Comparison of ENCODE assay signal across 1 cellular context in the genomic region with DNA sequence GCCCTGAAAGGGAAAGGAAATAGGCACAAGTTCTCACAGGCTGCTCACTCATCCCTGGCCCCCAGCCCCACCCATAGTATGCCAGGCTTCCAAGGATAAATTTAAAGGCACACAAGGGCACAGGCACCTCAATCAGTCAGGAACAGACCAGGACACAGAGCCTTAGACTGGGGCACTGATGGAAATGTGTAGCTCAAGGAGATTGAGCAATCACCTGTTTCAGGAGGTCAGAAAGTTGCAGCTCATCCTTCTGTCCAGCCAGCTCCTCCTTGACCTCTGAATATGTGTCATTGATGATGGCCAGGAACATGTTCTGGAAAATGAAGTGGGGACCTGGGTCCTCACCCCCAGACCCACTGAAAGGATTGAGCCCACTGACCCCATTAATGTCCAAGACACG.
TF ChIP-seq lines count a peak whose summit lies in the region.

No MANE protein-coding gene starts in this region.

TF ChIP-seq in HepG2, 621 proteins besides CTCF, POLR2A, EP300 and RAD21:
- no peak for TF ChIP-seq AHR (CRISPR knock-in tag; IDR thresholded peaks at IDR 0.05)
- TF ChIP-seq CEBPB (IDR thresholded peaks at IDR 0.05; ENCODE audit: borderline replicate concordance, low read depth, low read length) = peak; percentile 84
- no peak for TF ChIP-seq ZNF264 (CRISPR knock-in tag; IDR thresholded peaks at IDR 0.05)
- no peak for TF ChIP-seq NAIF1 (CRISPR knock-in tag; IDR thresholded peaks at IDR 0.05; ENCODE audit: borderline replicate concordance)
- no peak for TF ChIP-seq MYC (CRISPR knock-in tag; IDR thresholded peaks at IDR 0.05; ENCODE audit: borderline replicate concordance)
- TF ChIP-seq CEBPG (CRISPR knock-in tag; IDR thresholded peaks at IDR 0.05) = peak; percentile 35; the same call in 1 of the 2 replicates
- no peak for TF ChIP-seq ZNF44 (CRISPR knock-in tag; IDR thresholded peaks at IDR 0.05)
- TF ChIP-seq, protein P1, sequence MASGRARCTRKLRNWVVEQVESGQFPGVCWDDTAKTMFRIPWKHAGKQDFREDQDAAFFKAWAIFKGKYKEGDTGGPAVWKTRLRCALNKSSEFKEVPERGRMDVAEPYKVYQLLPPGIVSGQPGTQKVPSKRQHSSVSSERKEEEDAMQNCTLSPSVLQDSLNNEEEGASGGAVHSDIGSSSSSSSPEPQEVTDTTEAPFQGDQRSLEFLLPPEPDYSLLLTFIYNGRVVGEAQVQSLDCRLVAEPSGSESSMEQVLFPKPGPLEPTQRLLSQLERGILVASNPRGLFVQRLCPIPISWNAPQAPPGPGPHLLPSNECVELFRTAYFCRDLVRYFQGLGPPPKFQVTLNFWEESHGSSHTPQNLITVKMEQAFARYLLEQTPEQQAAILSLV (CRISPR knock-in tag; IDR thresholded peaks at IDR 0.05; ENCODE audit: borderline replicate concordance) = no peak
- no peak for TF ChIP-seq SOX13 (IDR thresholded peaks at IDR 0.05)
- TF ChIP-seq SOX13 (CRISPR knock-in tag; conservative IDR thresholded peaks at IDR 0.05 in 1 of 2, IDR thresholded peaks at IDR 0.05 in 1 of 2) = no peak
- TF ChIP-seq, protein P2, sequence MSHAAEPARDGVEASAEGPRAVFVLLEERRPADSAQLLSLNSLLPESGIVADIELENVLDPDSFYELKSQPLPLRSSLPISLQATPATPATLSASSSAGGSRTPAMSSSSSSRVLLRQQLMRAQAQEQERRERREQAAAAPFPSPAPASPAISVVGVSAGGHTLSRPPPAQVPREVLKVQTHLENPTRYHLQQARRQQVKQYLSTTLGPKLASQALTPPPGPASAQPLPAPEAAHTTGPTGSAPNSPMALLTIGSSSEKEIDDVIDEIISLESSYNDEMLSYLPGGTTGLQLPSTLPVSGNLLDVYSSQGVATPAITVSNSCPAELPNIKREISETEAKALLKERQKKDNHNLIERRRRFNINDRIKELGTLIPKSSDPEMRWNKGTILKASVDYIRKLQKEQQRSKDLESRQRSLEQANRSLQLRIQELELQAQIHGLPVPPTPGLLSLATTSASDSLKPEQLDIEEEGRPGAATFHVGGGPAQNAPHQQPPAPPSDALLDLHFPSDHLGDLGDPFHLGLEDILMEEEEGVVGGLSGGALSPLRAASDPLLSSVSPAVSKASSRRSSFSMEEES (CRISPR knock-in tag; IDR thresholded peaks at IDR 0.05) = no peak
